Comparison of ENCODE assay signal across 10 cellular contexts in the genomic region with DNA sequence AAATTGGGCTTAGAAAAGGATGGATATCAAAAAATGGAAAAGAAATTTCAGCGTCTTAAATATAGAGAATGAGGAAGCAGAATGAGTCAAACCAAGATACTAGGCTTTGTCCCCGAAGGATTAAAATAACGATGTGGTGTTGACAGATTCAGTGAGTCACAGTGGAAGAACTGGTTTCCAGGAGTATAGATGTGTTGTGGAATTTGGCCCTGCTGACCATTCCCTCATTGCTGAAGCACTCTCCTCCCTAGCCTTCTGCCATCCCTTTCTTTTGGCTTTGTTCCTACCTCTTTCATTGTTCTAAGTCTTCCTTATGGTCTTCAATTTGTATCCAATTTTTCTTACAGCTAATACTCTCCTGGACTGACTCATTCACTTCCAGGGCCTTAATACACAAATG. TPM values are rescaled to one million over a fixed set of nuclear protein-coding genes. Genes with fewer than 3 reads are reported as not detected.
DNase-seq lines count a peak whose midpoint lies in the region; ATAC-seq lines count a peak whose summit lies in the region.
"Had no signal": no experiment of that assay in that cellular context is flagged by ENCODE, and none has a peak within 500 bp of the region (broad histone marks: within the 10 kb centered on the region; RNA-seq: fewer than 3 reads in every experiment).

No MANE protein-coding gene starts in this region.

- no peaks in the 10 kb centered on the region for H3K27me3 ChIP-seq in mesendoderm (ENCODE audit: insufficient read depth, low read length, poor library complexity)
- H3K27me3 ChIP-seq: suprapubic skin had no signal

- H3K27ac ChIP-seq in mesendoderm (ENCODE audit: low read depth, low read length): no peak overlapping the region
- H3K27ac ChIP-seq: suprapubic skin had no signal

- WGBS in mesendoderm (ENCODE audit: extremely low coverage, insufficient coverage, low lambda C conversion rate): no CpG with 5 or more reads among the region's 3 CpGs

- DNase-seq in AG08396 (ENCODE audit: low spot score) (peak; percentile 75), M059J (ENCODE audit: low read depth) (peak; percentile 85), dedifferentiated amniotic fluid mesenchymal stem cell (ENCODE audit: extremely low spot score) (peak; percentile 80), mesendoderm (peak; percentile 84), NCI-H774 (lab: John Stamatoyannopoulos, UW) (no peak), NCI-H526 treated with DMSO at 0.1 percent for 48 hours (lab: John Stamatoyannopoulos, UW) (no peak)
- DNase-seq: NCI-H2029 had no signal

- no peak overlapping the region for H3K56ac ChIP-seq in mesendoderm (ENCODE audit: low read length)

- no peak overlapping the region for H3K4me3 ChIP-seq in mesendoderm (ENCODE audit: low read length)
- H3K4me3 ChIP-seq: suprapubic skin had no signal

- H3K4me1 ChIP-seq in mesendoderm (ENCODE audit: control insufficient read depth, low read depth, low read length): no peaks in the 10 kb centered on the region

- no peaks in the 10 kb centered on the region for H3K36me3 ChIP-seq in mesendoderm (ENCODE audit: control insufficient read depth, insufficient read depth, low read length)
- H3K36me3 ChIP-seq: suprapubic skin had no signal

- H2BK120ac ChIP-seq in mesendoderm (ENCODE audit: low read depth, low read length): no peak overlapping the region

- no peak overlapping the region for H2BK5ac ChIP-seq in mesendoderm (ENCODE audit: low read length)

- no peaks in the 10 kb centered on the region for H3K79me2 ChIP-seq in mesendoderm (ENCODE audit: control insufficient read depth, insufficient read depth, low read length)

- H3K18ac ChIP-seq in mesendoderm (ENCODE audit: low read length): no peak overlapping the region

- H3K9ac ChIP-seq in mesendoderm (ENCODE audit: low read length): no peak overlapping the region

- no peak overlapping the region for H3K4me2 ChIP-seq in mesendoderm (ENCODE audit: low read length)

- H3K23ac ChIP-seq in mesendoderm (ENCODE audit: low read length): no peak overlapping the region

- H4K5ac ChIP-seq in mesendoderm (ENCODE audit: low read length): no peak overlapping the region

- no peaks in the 10 kb centered on the region for H3K79me1 ChIP-seq in mesendoderm (ENCODE audit: low read length)

- ATAC-seq in HG02642 (IDR thresholded peaks at IDR 0.05; ENCODE audit: poor library complexity, unreplicated experiment): no peak
- no peak for ATAC-seq in HG02798 (IDR thresholded peaks at IDR 0.05; ENCODE audit: poor library complexity, unreplicated experiment)

- H2BK15ac ChIP-seq in mesendoderm (replicated peaks; ENCODE audit: low read depth): no peak overlapping the region

- H3K4ac ChIP-seq in mesendoderm (ENCODE audit: low read depth, low read length): no peak overlapping the region

- no peak overlapping the region for H2AK5ac ChIP-seq in mesendoderm (ENCODE audit: low read length)

- H4K8ac ChIP-seq in mesendoderm (ENCODE audit: low read depth, low read length): no peak overlapping the region

RNA-seq across cellular contexts. Expression of gene USP25, which starts 23.1 kb away (rescaled TPM):
- 13.4 and 23.2 TPM in 2 replicates for total RNA-seq in M059J (2014; rRNA removed; shearing (Covaris generic))
- polyA plus RNA-seq in mesendoderm (2013, experiment 1 of 2): 30.4 TPM
- polyA plus RNA-seq in mesendoderm (2013, experiment 2 of 2): 31.1 TPM

Comparison
In these comparisons a context has a peak if more than half of its experiments do, and no peak if none do; other contexts are left out.
1. DNase-seq: peak in AG08396 (single experiment), M059J (single experiment), dedifferentiated amniotic fluid mesenchymal stem cell (single experiment) and mesendoderm (single experiment); none in NCI-H774 (single experiment) and NCI-H526 treated with DMSO at 0.1 percent for 48 hours (single experiment).